16 cellular contexts compared by ENCODE assay signal in genomic region chr11:69903206-69903605, GRCh38.
DNase-seq lines count a peak whose midpoint lies in the region; ATAC-seq and TF ChIP-seq lines count a peak whose summit lies in the region.
"Had no signal": no experiment of that assay in that cellular context is flagged by ENCODE, and none has a peak within 500 bp of the region (broad histone marks: within the 10 kb centered on the region; RNA-seq: fewer than 3 reads in every experiment).

No MANE protein-coding gene starts in this region.

- H3K27me3 ChIP-seq in BLaER1 treated with 17β-estradiol and CSF1 and Interleukin-3, amounts not matched to agents 10 nM and 100 nM, result peaks cover 0 to 31% (median 7%) of the 10 kb centered on the region in 11 experiments; a peak in 9 of 22 replicates
- peaks cover 26% of the 10 kb centered on the region for H3K27me3 ChIP-seq in osteoblast (ENCODE audit: insufficient read depth, low read length)
- no peaks in the 10 kb centered on the region for H3K27me3 ChIP-seq in prostate gland (replicated peaks; ENCODE audit: insufficient read depth)
- H3K27me3 ChIP-seq: BE2C had no signal

- H3K27ac Mint-ChIP-seq in chondrocyte (ENCODE audit: unreplicated experiment) (no peak overlapping the region), immature natural killer cell (no peak overlapping the region)
- H3K27ac Mint-ChIP-seq in stimulated activated effector memory CD8-positive, alpha-beta T cell treated with anti-CD3 and anti-CD28 coated beads, Interleukin-12 subunit alpha, Interleukin-12 subunit beta, amount 100 ng/mL, for 72 hours, result no peak overlapping the region
- H3K27ac Mint-ChIP-seq: CD14-positive monocyte; CD4-positive, alpha-beta memory T cell had no signal

- 88% methylated on average over 8 of the region's 8 CpGs for whole genome bisulfite sequencing in prostate gland

- H3K79me2 ChIP-seq in osteoblast (ENCODE audit: insufficient read depth, low read length), result no peaks in the 10 kb centered on the region

- H3K4me1 Mint-ChIP-seq in chondrocyte (ENCODE audit: low read depth) (peaks cover 9% of the 10 kb centered on the region), immature natural killer cell (no peaks in the 10 kb centered on the region)
- no peaks in the 10 kb centered on the region for H3K4me1 Mint-ChIP-seq in stimulated activated effector memory CD8-positive, alpha-beta T cell treated with anti-CD3 and anti-CD28 coated beads, Interleukin-12 subunit alpha, Interleukin-12 subunit beta, amount 100 ng/mL, for 72 hours
- H3K4me1 Mint-ChIP-seq: CD14-positive monocyte; CD4-positive, alpha-beta memory T cell had no signal

- H2AFZ ChIP-seq in osteoblast (ENCODE audit: low read length), result no peak overlapping the region
- H2AFZ ChIP-seq: GM23248 had no signal

- H3K9me3 Mint-ChIP-seq in chondrocyte (ENCODE audit: low read depth), result no peaks in the 10 kb centered on the region
- H3K9me3 Mint-ChIP-seq in stimulated activated effector memory CD8-positive, alpha-beta T cell treated with anti-CD3 and anti-CD28 coated beads, Interleukin-12 subunit alpha, Interleukin-12 subunit beta, amount 100 ng/mL, for 72 hours, result no peaks in the 10 kb centered on the region
- no peaks in the 10 kb centered on the region for H3K9me3 Mint-ChIP-seq in immature natural killer cell
- H3K9me3 Mint-ChIP-seq: CD4-positive, alpha-beta memory T cell had no signal

- ATAC-seq in stimulated activated effector memory CD8-positive, alpha-beta T cell treated with anti-CD3 and anti-CD28 coated beads, Interleukin-12 subunit alpha, Interleukin-12 subunit beta, amount 100 ng/mL, for 72 hours, result peak; percentile 8
- no peak for ATAC-seq in GM21717 (IDR thresholded peaks at IDR 0.05; ENCODE audit: unreplicated experiment)

- no peak for TF ChIP-seq CTCF in chondrocyte (IDR thresholded peaks at IDR 0.05)
- no peak for TF ChIP-seq CTCF in osteoblast (IDR thresholded peaks at IDR 0.05; ENCODE audit: extremely low read depth, low read depth, low read length)
- no peak for TF ChIP-seq CTCF in prostate gland (IDR thresholded peaks at IDR 0.05)

- H3K36me3 Mint-ChIP-seq in chondrocyte (ENCODE audit: low read depth), result no peaks in the 10 kb centered on the region
- H3K36me3 Mint-ChIP-seq in stimulated activated effector memory CD8-positive, alpha-beta T cell treated with anti-CD3 and anti-CD28 coated beads, Interleukin-12 subunit alpha, Interleukin-12 subunit beta, amount 100 ng/mL, for 72 hours, result no peaks in the 10 kb centered on the region
- H3K36me3 Mint-ChIP-seq in immature natural killer cell, result no peaks in the 10 kb centered on the region
- H3K36me3 Mint-ChIP-seq: CD14-positive monocyte; CD4-positive, alpha-beta memory T cell had no signal

- H4K20me1 ChIP-seq in BLaER1 treated with 17β-estradiol and CSF1 and Interleukin-3, amounts not matched to agents 10 nM and 100 nM, result peaks cover 0 to 43% (median 15%) of the 10 kb centered on the region in 11 experiments; a peak in 12 of 22 replicates
- no peaks in the 10 kb centered on the region for H4K20me1 ChIP-seq in osteoblast (ENCODE audit: insufficient read depth, low read length)

- peak; percentile 59 for DNase-seq in chondrocyte (ENCODE audit: low spot score)
- DNase-seq in osteoblast (ENCODE audit: insufficient read length, low spot score, missing footprints), result peak; percentile 44
- DNase-seq in stimulated activated effector memory CD8-positive, alpha-beta T cell treated with anti-CD3 and anti-CD28 coated beads, Interleukin-12 subunit alpha, Interleukin-12 subunit beta, amount 100 ng/mL, for 72 hours (ENCODE audit: low spot score in 2 of 2), result no peak
- no peak for DNase-seq in prostate gland (ENCODE audit: low spot score)
- DNase-seq in immature natural killer cell, result no peak
- DNase-seq: ACHN; BE2C; CD4-positive, alpha-beta memory T cell; DMS79 treated with DMSO at 0.1 percent for 48 hours; GF-D8; GM23248 had no signal

- H3K4me3 Mint-ChIP-seq in chondrocyte (ENCODE audit: unreplicated experiment) (no peak overlapping the region), immature natural killer cell (no peak overlapping the region)
- no peak overlapping the region for H3K4me3 Mint-ChIP-seq in stimulated activated effector memory CD8-positive, alpha-beta T cell treated with anti-CD3 and anti-CD28 coated beads, Interleukin-12 subunit alpha, Interleukin-12 subunit beta, amount 100 ng/mL, for 72 hours
- H3K4me3 Mint-ChIP-seq: CD4-positive, alpha-beta memory T cell had no signal

- H3K9me3 ChIP-seq in BLaER1 treated with 17β-estradiol and CSF1 and Interleukin-3, amounts not matched to agents 10 nM and 100 nM (replicated peaks in 1 of 11), result no peaks in the 10 kb centered on the region
- H3K9me3 ChIP-seq in osteoblast (ENCODE audit: low read depth, low read length) (no peaks in the 10 kb centered on the region), prostate gland (no peaks in the 10 kb centered on the region)
- H3K9me3 ChIP-seq: BE2C, HAP-1 had no signal

- no peak overlapping the region for H3K4me3 ChIP-seq in BLaER1 treated with 17β-estradiol and CSF1 and Interleukin-3, amounts not matched to agents 10 nM and 100 nM
- H3K4me3 ChIP-seq in osteoblast (ENCODE audit: insufficient read depth, low read length) (no peak overlapping the region), prostate gland (no peak overlapping the region)
- H3K4me3 ChIP-seq: GM23248, HAP-1 had no signal

- peaks cover 10 to 60% (median 49%) of the 10 kb centered on the region in 10 experiments for H3K4me1 ChIP-seq in BLaER1 treated with 17β-estradiol and CSF1 and Interleukin-3, amounts not matched to agents 10 nM and 100 nM
- H3K4me1 ChIP-seq in osteoblast (ENCODE audit: insufficient read depth, low read length) (no peaks in the 10 kb centered on the region), prostate gland (replicated peaks) (no peaks in the 10 kb centered on the region)
- H3K4me1 ChIP-seq: HAP-1 had no signal

- H3K36me3 ChIP-seq in BLaER1 treated with 17β-estradiol and CSF1 and Interleukin-3, amounts not matched to agents 10 nM and 100 nM, result no peaks in the 10 kb centered on the region
- no peaks in the 10 kb centered on the region for H3K36me3 ChIP-seq in osteoblast (ENCODE audit: insufficient read depth, low read length)
- H3K36me3 ChIP-seq in prostate gland, result no peaks in the 10 kb centered on the region
- H3K36me3 ChIP-seq: BE2C, HAP-1 had no signal

- H3K4me2 ChIP-seq in BLaER1 treated with 17β-estradiol and CSF1 and Interleukin-3, amounts not matched to agents 10 nM and 100 nM, result peak overlapping the region in 10 of 11 experiments; percentile 3 to 91 (median 82); a peak in 17 of 22 replicates
- no peak overlapping the region for H3K4me2 ChIP-seq in osteoblast (ENCODE audit: insufficient read depth, low read length)

- TF ChIP-seq POLR2A in prostate gland (IDR thresholded peaks at IDR 0.05), result no peak

- H3K27me3 Mint-ChIP-seq in chondrocyte (ENCODE audit: low read depth) (peaks cover 26% of the 10 kb centered on the region), immature natural killer cell (ENCODE audit: low read depth in 3 of 3) (peaks cover 0 to 3% (median 2%) of the 10 kb centered on the region in 3 donors)

- H3K9ac ChIP-seq in BLaER1 treated with 17β-estradiol and CSF1 and Interleukin-3, amounts not matched to agents 10 nM and 100 nM, result 0 out of 22 replicates have a peak overlapping the region, but pooled peaks of 1 of the 11 experiments have one; percentile 22
- H3K9ac ChIP-seq: GM23248 had no signal

- intact Hi-C loops in prostate gland (cut with DNase I), result no loop called here

- H3K27ac ChIP-seq in BLaER1 treated with 17β-estradiol and CSF1 and Interleukin-3, amounts not matched to agents 10 nM and 100 nM, result no peak overlapping the region
- H3K27ac ChIP-seq in osteoblast (ENCODE audit: low read depth, low read length) (no peak overlapping the region), prostate gland (no peak overlapping the region)
- H3K27ac ChIP-seq: GM23248, HL-60 had no signal

Comparison
In these comparisons a context has a peak if more than half of its experiments do, and no peak if none do; other contexts are left out.
1. DNase-seq: peak in chondrocyte (single experiment) and osteoblast (single experiment); none in stimulated activated effector memory CD8-positive, alpha-beta T cell treated with anti-CD3 and anti-CD28 coated beads, Interleukin-12 subunit alpha, Interleukin-12 subunit beta, amount 100 ng/mL, for 72 hours (0 of 2), prostate gland (single experiment) and immature natural killer cell (0 of 3).